In the genomic region with DNA sequence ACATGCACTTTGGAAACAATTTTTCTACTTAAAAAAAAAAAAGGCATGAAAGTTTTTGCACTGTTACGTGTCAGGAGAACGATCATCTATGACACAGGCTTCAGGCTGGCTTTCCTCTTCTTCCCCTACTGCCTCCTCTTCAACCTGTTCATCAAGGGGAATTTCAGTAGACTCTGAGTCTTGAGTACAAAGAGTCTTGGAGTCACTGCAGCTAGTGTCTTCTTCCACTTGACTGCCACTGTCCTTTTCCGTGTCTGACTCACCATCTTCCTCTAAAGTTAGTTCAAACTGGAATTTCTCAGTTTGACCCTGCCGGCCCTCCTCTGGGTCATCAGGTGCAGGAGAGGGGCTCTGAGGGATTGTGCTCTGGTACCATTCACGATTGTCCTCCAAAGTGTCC, we compare ENCODE assay signal across 29 cellular contexts.
DNase-seq lines count a peak whose midpoint lies in the region; ATAC-seq and TF ChIP-seq lines count a peak whose summit lies in the region.
"Had no signal": no experiment of that assay in that cellular context is flagged by ENCODE, and none has a peak within 500 bp of the region (broad histone marks: within the 10 kb centered on the region; RNA-seq: fewer than 3 reads in every experiment).

No MANE protein-coding gene starts in this region.

- dilution Hi-C loops in mammary epithelial cell (cut with HindIII; ENCODE audit: low sequenced_read_pairs) = no loop called here

- H3K36me3 ChIP-seq in suprapubic skin = peaks cover 28% of the 10 kb centered on the region
- peaks cover 3% of the 10 kb centered on the region for H3K36me3 ChIP-seq in mammary epithelial cell (ENCODE audit: insufficient read depth, low read length)

- no peaks in the 10 kb centered on the region for H3K9me3 ChIP-seq in suprapubic skin
- H3K9me3 ChIP-seq in mammary epithelial cell (replicated peaks; ENCODE audit: insufficient read depth, low read length) = no peaks in the 10 kb centered on the region
- H3K9me3 ChIP-seq: BLaER1 treated with 17β-estradiol and CSF1 and Interleukin-3, amounts not matched to agents 10 nM and 100 nM; Caco-2 had no signal

- 94% methylated on average over 5 of the region's 5 CpGs for WGBS in suprapubic skin
- 92% methylated on average over 5 of the region's 5 CpGs for WGBS in mammary epithelial cell (ENCODE audit: low coverage, missing lambda C conversion rate)

- H3K4me3 ChIP-seq in suprapubic skin (no peak overlapping the region), mammary epithelial cell (replicated peaks in 1 of 3; ENCODE audit: insufficient read depth in 1 of 3, low read depth in 2 of 3, low read length in 3 of 3) (no peak overlapping the region)
- H3K4me3 ChIP-seq: BLaER1 treated with 17β-estradiol and CSF1 and Interleukin-3, amounts not matched to agents 10 nM and 100 nM; GM12878; GM23338; PC-9 had no signal

- no peaks in the 10 kb centered on the region for H3K9me3 Mint-ChIP-seq in activated T-cell treated with anti-CD3 and anti-CD28 coated beads, Interleukin-2, amount 50 U/mL, for 72 hours
- no peaks in the 10 kb centered on the region for H3K9me3 Mint-ChIP-seq in central memory CD8-positive, alpha-beta T cell
- H3K9me3 Mint-ChIP-seq in stimulated activated effector memory CD8-positive, alpha-beta T cell treated with anti-CD3 and anti-CD28 coated beads, Interleukin-12 subunit alpha, Interleukin-12 subunit beta, amount 100 ng/mL, for 72 hours = no peaks in the 10 kb centered on the region
- H3K9me3 Mint-ChIP-seq: GM23338, H9 had no signal

- H3K27ac Mint-ChIP-seq in activated T-cell treated with anti-CD3 and anti-CD28 coated beads, Interleukin-2, amount 50 U/mL, for 72 hours = peak overlapping the region; percentile 35
- peak overlapping the region; percentile 4 for H3K27ac Mint-ChIP-seq in central memory CD8-positive, alpha-beta T cell (ENCODE audit: low read depth)
- peak overlapping the region; percentile 30 for H3K27ac Mint-ChIP-seq in stimulated activated effector memory CD8-positive, alpha-beta T cell treated with anti-CD3 and anti-CD28 coated beads, Interleukin-12 subunit alpha, Interleukin-12 subunit beta, amount 100 ng/mL, for 72 hours
- H3K27ac Mint-ChIP-seq: GM23338, H9 had no signal

- TF ChIP-seq POLR2A in suprapubic skin (IDR thresholded peaks at IDR 0.05) = no peak

- peaks cover 8 to 48% of the 10 kb centered on the region in 2 donors for H3K36me3 Mint-ChIP-seq in activated T-cell treated with anti-CD3 and anti-CD28 coated beads, Interleukin-2, amount 50 U/mL, for 72 hours (ENCODE audit: insufficient read depth in 2 of 2)
- H3K36me3 Mint-ChIP-seq in central memory CD8-positive, alpha-beta T cell (ENCODE audit: insufficient read depth) = peaks cover 41% of the 10 kb centered on the region
- peaks cover 100% of the 10 kb centered on the region for H3K36me3 Mint-ChIP-seq in stimulated activated effector memory CD8-positive, alpha-beta T cell treated with anti-CD3 and anti-CD28 coated beads, Interleukin-12 subunit alpha, Interleukin-12 subunit beta, amount 100 ng/mL, for 72 hours

- no peak for TF ChIP-seq EP300 in suprapubic skin (IDR thresholded peaks at IDR 0.05)

- H2AFZ ChIP-seq in mammary epithelial cell (ENCODE audit: low read depth, low read length) = no peak overlapping the region
- H2AFZ ChIP-seq: GM23338, PC-9 had no signal

- H3K27me3 Mint-ChIP-seq in activated T-cell treated with anti-CD3 and anti-CD28 coated beads, Interleukin-2, amount 50 U/mL, for 72 hours (ENCODE audit: low read depth) = no peaks in the 10 kb centered on the region
- no peaks in the 10 kb centered on the region for H3K27me3 Mint-ChIP-seq in central memory CD8-positive, alpha-beta T cell
- H3K27me3 Mint-ChIP-seq: CD4-positive, alpha-beta memory T cell had no signal

- H3K4me1 Mint-ChIP-seq in activated T-cell treated with anti-CD3 and anti-CD28 coated beads, Interleukin-2, amount 50 U/mL, for 72 hours (ENCODE audit: low read depth) = peaks cover 21% of the 10 kb centered on the region
- peaks cover 5% of the 10 kb centered on the region for H3K4me1 Mint-ChIP-seq in central memory CD8-positive, alpha-beta T cell
- H3K4me1 Mint-ChIP-seq in stimulated activated effector memory CD8-positive, alpha-beta T cell treated with anti-CD3 and anti-CD28 coated beads, Interleukin-12 subunit alpha, Interleukin-12 subunit beta, amount 100 ng/mL, for 72 hours = peaks cover 13% of the 10 kb centered on the region
- H3K4me1 Mint-ChIP-seq: CD4-positive, alpha-beta memory T cell; H9 had no signal

- H3K27me3 ChIP-seq in suprapubic skin = no peaks in the 10 kb centered on the region
- H3K27me3 ChIP-seq in mammary epithelial cell (ENCODE audit: insufficient read depth, low read length) = no peaks in the 10 kb centered on the region
- H3K27me3 ChIP-seq: BLaER1 treated with 17β-estradiol and CSF1 and Interleukin-3, amounts not matched to agents 10 nM and 100 nM had no signal

- in situ Hi-C loops in mammary epithelial cell (cut with MboI; ENCODE audit: low sequenced_read_pairs in 2 of 2) = no loop called here

- no peak overlapping the region for H3K4me3 Mint-ChIP-seq in activated T-cell treated with anti-CD3 and anti-CD28 coated beads, Interleukin-2, amount 50 U/mL, for 72 hours
- H3K4me3 Mint-ChIP-seq in central memory CD8-positive, alpha-beta T cell = no peak overlapping the region
- no peak overlapping the region for H3K4me3 Mint-ChIP-seq in stimulated activated effector memory CD8-positive, alpha-beta T cell treated with anti-CD3 and anti-CD28 coated beads, Interleukin-12 subunit alpha, Interleukin-12 subunit beta, amount 100 ng/mL, for 72 hours
- H3K4me3 Mint-ChIP-seq: CD4-positive, alpha-beta memory T cell; GM23338; H9 had no signal

- CTCF ChIA-PET in mammary epithelial cell (lab: Charles Lee; ENCODE audit: low non-redundant PET) = no interaction called here

- no peak for ATAC-seq in activated T-cell treated with anti-CD3 and anti-CD28 coated beads, Interleukin-2, amount 50 U/mL, for 72 hours (replicated peaks in 1 of 2)
- ATAC-seq in central memory CD8-positive, alpha-beta T cell (replicated peaks; ENCODE audit: extremely low read depth, poor library complexity, severe bottlenecking) = no peak
- no peak for ATAC-seq in stimulated activated effector memory CD8-positive, alpha-beta T cell treated with anti-CD3 and anti-CD28 coated beads, Interleukin-12 subunit alpha, Interleukin-12 subunit beta, amount 100 ng/mL, for 72 hours
- ATAC-seq: GM12878, GM23338 had no signal

- DNase-seq in activated T-cell treated with anti-CD3 and anti-CD28 coated beads, Interleukin-2, amount 50 U/mL, for 72 hours = no peak
- no peak for DNase-seq in activated T-cell treated with anti-CD3 and anti-CD28 coated beads, Interleukin-2, amount 50 U/mL, for 1 hour
- DNase-seq in M059J (ENCODE audit: low read depth) (peak; percentile 16), suprapubic skin (ENCODE audit: low spot score in 2 of 2) (no peak), mammary epithelial cell (no peak)
- no peak for DNase-seq in central memory CD8-positive, alpha-beta T cell (ENCODE audit: low spot score in 2 of 2)
- no peak for DNase-seq in stimulated activated effector memory CD8-positive, alpha-beta T cell treated with anti-CD3 and anti-CD28 coated beads, Interleukin-12 subunit alpha, Interleukin-12 subunit beta, amount 100 ng/mL, for 72 hours (ENCODE audit: low spot score in 2 of 2)
- DNase-seq: Caco-2; CD4-positive, alpha-beta memory T cell; DMS79; EL; GDM1; H9; KBM-7; MM.1S; NCI-H1048; NCI-H1417; NCI-H1694; NCI-H2029 treated with DMSO at 0.1 percent for 48 hours; NCI-H446 treated with DMSO at 0.1 percent for 48 hours; NCI-H526; NCI-H82; NK-92 treated with Interleukin-12 subunit alpha and Interleukin-12 subunit beta, amount 100 ng/mL, for 24 hours; PC-9; SHP77 had no signal

- H4K20me1 ChIP-seq in mammary epithelial cell (ENCODE audit: insufficient read depth, low read length) = no peaks in the 10 kb centered on the region
- H4K20me1 ChIP-seq: BLaER1 treated with 17β-estradiol and CSF1 and Interleukin-3, amounts not matched to agents 10 nM and 100 nM had no signal

- H3K9ac ChIP-seq in mammary epithelial cell (ENCODE audit: insufficient read depth, low read length) = no peak overlapping the region
- H3K9ac ChIP-seq: BLaER1 treated with 17β-estradiol and CSF1 and Interleukin-3, amounts not matched to agents 10 nM and 100 nM had no signal

- no peak overlapping the region for H3K27ac ChIP-seq in suprapubic skin
- no peak overlapping the region for H3K27ac ChIP-seq in mammary epithelial cell (ENCODE audit: insufficient read depth, low read depth, low read length)
- H3K27ac ChIP-seq: BLaER1 treated with 17β-estradiol and CSF1 and Interleukin-3, amounts not matched to agents 10 nM and 100 nM; PC-9; RWPE1 had no signal

- H3K4me1 ChIP-seq in suprapubic skin (no peaks in the 10 kb centered on the region), mammary epithelial cell (ENCODE audit: insufficient read depth, low read length) (no peaks in the 10 kb centered on the region)
- H3K4me1 ChIP-seq: Caco-2 had no signal

- H3K4me2 ChIP-seq in mammary epithelial cell (ENCODE audit: insufficient read depth, low read depth, low read length) = no peak overlapping the region
- H3K4me2 ChIP-seq: BLaER1 treated with 17β-estradiol and CSF1 and Interleukin-3, amounts not matched to agents 10 nM and 100 nM; GM23338; PC-9 had no signal

- no peaks in the 10 kb centered on the region for H3K79me2 ChIP-seq in mammary epithelial cell (ENCODE audit: insufficient read depth, low read length)

- TF ChIP-seq CTCF in suprapubic skin (IDR thresholded peaks at IDR 0.05) (no peak), mammary epithelial cell (conservative IDR thresholded peaks at IDR 0.05 in 1 of 2, IDR thresholded peaks at IDR 0.05 in 1 of 2; ENCODE audit: extremely low read depth in 1 of 2, insufficient read depth in 1 of 2, low read depth in 1 of 2, low read length in 2 of 2) (no peak)

- intact Hi-C loops in mammary epithelial cell (cut with micrococcal nuclease) = no loop called here

- no TSS peak for BruUV-seq in mammary epithelial cell (replicated peaks; lab: Mats Ljungman, UMichigan)
